In the genomic region with DNA sequence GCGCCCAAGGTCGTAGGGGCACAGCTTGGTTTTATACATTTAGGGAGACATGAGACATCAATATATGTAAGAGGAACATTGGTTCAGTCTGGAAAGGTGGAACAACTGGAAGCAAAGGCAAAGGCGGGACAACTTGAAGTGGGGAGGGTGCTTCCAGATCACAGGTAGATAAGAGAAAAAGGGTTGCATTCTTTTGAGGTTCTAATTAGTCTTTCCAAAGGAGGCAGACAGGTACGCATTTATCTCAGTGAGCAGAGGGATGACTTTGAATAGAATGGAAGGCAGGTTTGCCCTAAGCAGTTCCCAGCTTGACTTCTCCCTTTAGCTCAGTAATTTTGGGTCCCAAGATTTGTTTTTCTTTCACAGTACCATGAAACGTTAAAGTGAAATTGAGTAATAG, we compare ENCODE assay signal across 25 cellular contexts.
"Had no signal": no experiment of that assay in that cellular context is flagged by ENCODE, and none has a peak within 500 bp of the region (broad histone marks: within the 10 kb centered on the region; RNA-seq: fewer than 3 reads in every experiment).

No MANE protein-coding gene starts in this region.

- H3K4me1 ChIP-seq: gastrocnemius medialis, left lung, psoas muscle, sigmoid colon, testis, tibial artery, upper lobe of left lung had no signal

- ATAC-seq: esophagus mucosa; gastrocnemius medialis; left lung; naive thymus-derived CD8-positive, alpha-beta T cell; psoas muscle; right cardiac atrium; stimulated activated memory B cell treated with anti-CD40 and anti-IgM and Interleukin-4, amounts not matched to agents 10 μg/mL and 1 μg/mL and 100 μg/mL, for 72 hours; stimulated activated naive CD8-positive, alpha-beta T cell treated with anti-CD3 and anti-CD28 coated beads, Interleukin-15, Interleukin-2, amounts not matched to agents 100 U/mL and 50 U/mL, for 24 hours had no signal

- H3K9me3 ChIP-seq: gastrocnemius medialis, left lung, sigmoid colon, testis, tibial artery, upper lobe of left lung had no signal

- H3K27me3 ChIP-seq: gastrocnemius medialis, hepatocyte, left lung, sigmoid colon, testis, tibial artery, upper lobe of left lung had no signal

- H3K9me3 Mint-ChIP-seq: stimulated activated memory B cell treated with anti-CD40 and anti-IgM and Interleukin-4, amounts not matched to agents 10 μg/mL and 1 μg/mL and 100 μg/mL, for 72 hours had no signal

- H3K36me3 Mint-ChIP-seq: naive thymus-derived CD8-positive, alpha-beta T cell; stimulated activated memory B cell treated with anti-CD40 and anti-IgM and Interleukin-4, amounts not matched to agents 10 μg/mL and 1 μg/mL and 100 μg/mL, for 72 hours had no signal

- H3K27ac ChIP-seq: dorsolateral prefrontal cortex, epithelial cell of prostate, gastrocnemius medialis, hepatocyte, left lung, psoas muscle, sigmoid colon, testis, tibial artery, upper lobe of left lung had no signal

- H3K4me3 ChIP-seq: dorsolateral prefrontal cortex, gastrocnemius medialis, hepatocyte, left lung, psoas muscle, sigmoid colon, testis, tibial artery, upper lobe of left lung had no signal

- H3K27me3 Mint-ChIP-seq: naive thymus-derived CD8-positive, alpha-beta T cell; stimulated activated memory B cell treated with anti-CD40 and anti-IgM and Interleukin-4, amounts not matched to agents 10 μg/mL and 1 μg/mL and 100 μg/mL, for 72 hours had no signal

- H3K4me1 Mint-ChIP-seq: naive thymus-derived CD8-positive, alpha-beta T cell; stimulated activated memory B cell treated with anti-CD40 and anti-IgM and Interleukin-4, amounts not matched to agents 10 μg/mL and 1 μg/mL and 100 μg/mL, for 72 hours had no signal

- H3K27ac Mint-ChIP-seq: naive thymus-derived CD8-positive, alpha-beta T cell; nephron progenitor cell; stimulated activated memory B cell treated with anti-CD40 and anti-IgM and Interleukin-4, amounts not matched to agents 10 μg/mL and 1 μg/mL and 100 μg/mL, for 72 hours had no signal

- H3K36me3 ChIP-seq: gastrocnemius medialis, left lung, sigmoid colon, tibial artery, upper lobe of left lung had no signal

- H3K4me3 Mint-ChIP-seq: naive thymus-derived CD8-positive, alpha-beta T cell; nephron progenitor cell; stimulated activated memory B cell treated with anti-CD40 and anti-IgM and Interleukin-4, amounts not matched to agents 10 μg/mL and 1 μg/mL and 100 μg/mL, for 72 hours had no signal

- DNase-seq: dorsolateral prefrontal cortex; effector CD4-positive, alpha-beta T cell; foreskin fibroblast; gastrocnemius medialis; head of caudate nucleus; kidney; left lung; mesenchymal stem cell; naive thymus-derived CD8-positive, alpha-beta T cell; nephron progenitor cell; nucleus accumbens; psoas muscle; right cardiac atrium; sigmoid colon; stimulated activated CD4-positive, alpha-beta T cell treated with anti-CD3 and anti-CD28 coated beads, Interleukin-2, amount 100 ng/mL, for 24 hours; stimulated activated CD4-positive, alpha-beta T cell treated with anti-CD3 and anti-CD28 coated beads, Interleukin-4, amount 100 ng/mL, for 4 hours; stimulated activated naive CD8-positive, alpha-beta T cell treated with anti-CD3 and anti-CD28 coated beads, Interleukin-15, Interleukin-2, amounts not matched to agents 100 U/mL and 50 U/mL, for 24 hours; substantia nigra; testis; tibial artery; upper lobe of left lung had no signal
